ENCODE assay signal across 8 cellular contexts in the genomic region with DNA sequence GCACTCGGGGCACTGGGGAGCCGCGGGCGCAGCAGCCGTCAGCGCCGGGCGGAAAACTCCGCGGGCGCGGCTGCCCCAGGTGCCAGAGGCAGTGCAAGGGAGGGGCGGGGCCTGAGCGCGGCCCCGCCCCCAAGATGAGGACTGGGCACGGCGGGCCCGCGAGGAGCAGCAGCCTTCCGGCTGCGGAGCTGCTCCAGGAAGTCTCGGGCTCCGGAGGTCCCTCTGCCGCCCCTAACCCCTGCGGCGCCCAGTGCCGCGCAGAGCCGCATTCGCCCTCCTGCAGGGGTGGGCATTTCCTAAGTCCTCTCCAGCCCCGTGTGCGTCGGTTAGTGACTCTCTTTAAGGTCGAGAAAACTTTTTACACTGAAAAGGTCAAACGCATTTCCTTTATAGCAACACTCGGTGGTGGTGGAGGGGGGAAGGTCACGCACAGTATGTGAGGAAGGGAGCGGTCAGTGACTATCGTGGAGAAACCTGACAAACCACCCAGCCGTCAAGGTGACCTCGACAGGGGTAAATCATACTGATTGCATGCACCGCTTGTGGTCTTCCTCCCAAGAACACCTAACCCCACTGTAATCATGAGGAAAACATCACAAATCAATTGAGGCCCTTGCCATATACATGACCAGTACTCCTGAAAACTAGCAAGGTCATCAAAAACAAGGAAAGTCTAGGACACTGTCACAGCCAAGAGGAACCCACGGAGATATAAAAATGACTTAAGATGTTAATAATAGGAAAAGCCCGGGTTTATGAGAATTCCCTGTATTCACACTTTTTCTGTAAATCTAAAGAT. TPM values are rescaled to one million over a fixed set of nuclear protein-coding genes. Genes with fewer than 3 reads are reported as not detected.
DNase-seq lines count a peak whose midpoint lies in the region; ATAC-seq and TF ChIP-seq lines count a peak whose summit lies in the region.

A gene (minus strand): TSS at position 60 of the 799 bp plus-strand sequence. CDS start 32,676 bp downstream, outside the sequence.

- H3K27me3 ChIP-seq in A673 (replicated peaks; ENCODE audit: insufficient read depth, low read depth, low read length, poor library complexity) (no peaks in the 10 kb centered on the region), layer of hippocampus (ENCODE audit: control insufficient read depth, insufficient read depth, low read length) (no peaks in the 10 kb centered on the region)

- no peak for TF ChIP-seq CTCF in A673 (conservative IDR thresholded peaks at IDR 0.05; ENCODE audit: low read depth, low read length)

- intact Hi-C loops in A673 (cut with micrococcal nuclease; ENCODE audit: unreplicated experiment), result loop anchor here (2.0 kb wide), 1 partner anchor 47 kb away; no protein-coding TSS in a partner anchor

- CTCF ChIA-PET in A673 (lab: Charles Lee), result no interaction called here

- peaks cover 20% of the 10 kb centered on the region for H3K4me1 ChIP-seq in A673 (ENCODE audit: insufficient read depth, low read length, poor library complexity, severe bottlenecking)

- H3K36me3 ChIP-seq in A673 (ENCODE audit: insufficient read depth, low read length, poor library complexity, severe bottlenecking), result no peaks in the 10 kb centered on the region

- TF ChIP-seq POLR2A in GM18526 (IDR thresholded peaks at IDR 0.05; ENCODE audit: extremely low read depth, insufficient read length), result peak; percentile 94

- H3K4me3 ChIP-seq in A673 (ENCODE audit: low read depth, low read length, poor library complexity, severe bottlenecking), result peak within 1 kb of the TSS; percentile 93

- peak; percentile 92 for DNase-seq in A673 (ENCODE audit: low spot score)
- DNase-seq in NCI-H2196 (lab: John Stamatoyannopoulos, UW; ENCODE audit: unreplicated experiment), result peak; percentile 63
- peak; percentile 54 to 82 (median 70) for DNase-seq in activated CD4-positive, CD25-positive, alpha-beta regulatory T cell (lab: John Stamatoyannopoulos, UW)
- peak; percentile 87 for DNase-seq in cerebellum (ENCODE audit: low spot score)
- peak; percentile 85 to 87 for DNase-seq in stimulated activated CD4-positive, alpha-beta T cell treated with anti-CD3 and anti-CD28 coated beads, Interleukin-2, amount 100 ng/mL, for 24 hours

- peak within 1 kb of the TSS; percentile 93 for H3K27ac ChIP-seq in A673 (ENCODE audit: low read depth, low read length, poor library complexity, severe bottlenecking)
- peak within 1 kb of the TSS; percentile 77 for H3K27ac ChIP-seq in layer of hippocampus (ENCODE audit: low read depth, low read length)

- H3K9me3 ChIP-seq in A673 (ENCODE audit: low read depth, low read length, poor library complexity, severe bottlenecking), result no peaks in the 10 kb centered on the region

- no TSS peak for BruUV-seq in A673 (replicated peaks; lab: Mats Ljungman, UMichigan)

- POLR2A ChIA-PET in A673 (lab: Charles Lee; ENCODE audit: low non-redundant PET), result no interaction called here

- ATAC-seq in HG03060 (IDR thresholded peaks at IDR 0.05; ENCODE audit: low read depth, unreplicated experiment), result peak; percentile 38

RNA-seq across cellular contexts. Expression of the gene that starts here (rescaled TPM):
- total RNA-seq in A673 (2021), result 118 and 119 TPM in 2 replicates
- 5.4 TPM for total RNA-seq in cerebellum

Comparison
In these comparisons a context has a peak if more than half of its experiments do, and no peak if none do; other contexts are left out.
1. Peak in every context shown above with its lines: DNase-seq, ATAC-seq, H3K4me3 ChIP-seq and H3K27ac ChIP-seq.
2. RNA of the gene that starts here (total RNA-seq): 118 to 119 TPM in A673; 5.4 TPM in cerebellum (single experiment); every median in the first group is over 10 times any median in the second.